In the genomic region with DNA sequence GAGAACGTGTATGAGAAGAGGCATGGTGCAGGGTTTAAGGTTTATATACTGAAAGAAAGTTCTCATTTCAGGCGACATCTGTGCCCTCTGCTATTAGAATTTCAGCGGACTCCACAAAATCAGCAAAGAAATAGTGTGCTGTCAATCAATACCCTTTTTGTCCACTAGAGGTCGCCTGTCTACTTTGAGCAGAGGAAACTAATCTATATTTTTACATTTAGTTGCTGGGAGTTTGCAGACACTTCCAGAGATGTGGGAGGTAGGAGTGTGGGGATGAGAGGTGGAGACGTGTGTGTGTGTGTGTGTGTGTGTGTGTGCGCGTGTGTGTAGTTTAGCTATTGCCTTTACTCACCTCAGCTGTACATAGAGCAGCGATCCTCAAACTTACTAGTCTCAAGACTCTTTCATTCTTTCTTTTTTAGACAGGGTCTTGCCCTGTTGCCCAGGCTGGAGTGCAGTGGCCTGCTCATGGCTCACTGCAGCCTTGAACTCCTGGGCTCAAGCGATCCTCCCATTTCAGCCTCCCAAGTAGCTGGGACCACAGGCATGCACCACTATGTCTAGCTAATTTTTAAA, we compare ENCODE assay signal across 1 cellular context.
TF ChIP-seq lines count a peak whose summit lies in the region.

No MANE protein-coding gene starts in this region.

TF ChIP-seq in endothelial cell of umbilical vein, 7 proteins besides CTCF, POLR2A, EP300 and RAD21:
- TF ChIP-seq FOS (IDR thresholded peaks at IDR 0.05; ENCODE audit: borderline replicate concordance, insufficient read depth, low read length): no peak
- no peak for TF ChIP-seq GATA2 (IDR thresholded peaks at IDR 0.05; ENCODE audit: insufficient read depth, insufficient read length, low read depth, low read length)
- TF ChIP-seq, protein P1, sequence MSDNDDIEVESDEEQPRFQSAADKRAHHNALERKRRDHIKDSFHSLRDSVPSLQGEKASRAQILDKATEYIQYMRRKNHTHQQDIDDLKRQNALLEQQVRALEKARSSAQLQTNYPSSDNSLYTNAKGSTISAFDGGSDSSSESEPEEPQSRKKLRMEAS (IDR thresholded peaks at IDR 0.05; ENCODE audit: insufficient read depth, insufficient read length): no peak
- TF ChIP-seq POLR2AphosphoS5 (IDR thresholded peaks at IDR 0.05; ENCODE audit: insufficient read depth, low read depth, low read length): no peak
- TF ChIP-seq MYC (IDR thresholded peaks at IDR 0.05; ENCODE audit: low read depth, low read length): no peak
- TF ChIP-seq EZH2 (IDR thresholded peaks at IDR 0.05; ENCODE audit: borderline replicate concordance, low read depth, low read length, severe bottlenecking): no peak
- TF ChIP-seq JUN (IDR thresholded peaks at IDR 0.05; ENCODE audit: borderline replicate concordance, insufficient read depth, insufficient read length, low read depth): no peak
